In genomic region chr1:8985915-8986813, GRCh38 we compare ENCODE assay signal across 8 cellular contexts. TPM values are rescaled to one million over a fixed set of nuclear protein-coding genes. Genes with fewer than 3 reads are reported as not detected.
DNase-seq lines count a peak whose midpoint lies in the region; ATAC-seq and TF ChIP-seq lines count a peak whose summit lies in the region.

No MANE protein-coding gene starts in this region.

- H3K9me3 ChIP-seq in Peyer's patch (no peaks in the 10 kb centered on the region), esophagus muscularis mucosa (no peaks in the 10 kb centered on the region)

- no peaks in the 10 kb centered on the region for H3K27me3 ChIP-seq in Peyer's patch
- H3K27me3 ChIP-seq in esophagus muscularis mucosa, result no peaks in the 10 kb centered on the region

- H3K4me1 ChIP-seq in Peyer's patch, result peaks cover 0 to 5% (median 2%) of the 10 kb centered on the region in 4 donors
- peaks cover 13 to 31% (median 26%) of the 10 kb centered on the region in 4 donors for H3K4me1 ChIP-seq in esophagus muscularis mucosa

- DNase-seq in EH (ENCODE audit: low read depth) (peak; percentile 99), Peyer's patch (peak in 2 of 3 donors; percentile 64 to 67), esophagus muscularis mucosa (ENCODE audit: extremely low spot score) (no peak), occipital lobe (lab: John Stamatoyannopoulos, UW) (peak; percentile 80), NCI-H524 (lab: John Stamatoyannopoulos, UW) (no peak), Kasumi-1 (lab: John Stamatoyannopoulos, UW) (no peak)
- DNase-seq in stimulated activated CD4-positive, alpha-beta T cell treated with anti-CD3 and anti-CD28 coated beads, Interleukin-4, amount 100 ng/mL, for 1 hour, result no peak

- intact Hi-C loops in esophagus muscularis mucosa (cut with DNase I), result loop anchor here (5.0 kb wide), 1 partner anchor 124 kb away; no protein-coding TSS in a partner anchor

- H3K36me3 ChIP-seq in Peyer's patch, result no peaks in the 10 kb centered on the region
- H3K36me3 ChIP-seq in esophagus muscularis mucosa, result no peaks in the 10 kb centered on the region

- H3K27ac ChIP-seq in Peyer's patch (peak overlapping the region in 1 of 4 donors; percentile 0), esophagus muscularis mucosa (replicated peaks in 1 of 4) (peak overlapping the region; percentile 49 to 77 (median 70))

- TF ChIP-seq CTCF in Peyer's patch (IDR thresholded peaks at IDR 0.05) (no peak), esophagus muscularis mucosa (IDR thresholded peaks at IDR 0.05) (peak in 1 of 3 experiments; percentile 5)

- WGBS in esophagus muscularis mucosa, result 73% methylated on average over 12 of the region's 14 CpGs

- TF ChIP-seq EP300 in esophagus muscularis mucosa (IDR thresholded peaks at IDR 0.05), result no peak

- H3K4me3 ChIP-seq in Peyer's patch (no peak overlapping the region), esophagus muscularis mucosa (no peak overlapping the region)

- ATAC-seq in activated CD4-positive, CD25-positive, alpha-beta regulatory T cell treated with anti-CD3 and anti-CD28 coated beads, Interleukin-2, amount 50 U/mL, for 24 hours, result no peak

- no peak for TF ChIP-seq POLR2A in Peyer's patch (IDR thresholded peaks at IDR 0.05)
- TF ChIP-seq POLR2A in esophagus muscularis mucosa (IDR thresholded peaks at IDR 0.05; ENCODE audit: low read depth), result no peak

RNA-seq across cellular contexts. Expression of gene SLC2A7, which starts 40.1 kb away (rescaled TPM):
- total RNA-seq in Peyer's patch (1 to 10 TPM in 1 of 4 donors, not detected in 3; 3.3 TPM), esophagus muscularis mucosa (not detected), occipital lobe (not detected)

RNA-seq across cellular contexts. Expression of gene CA6, which starts 40.5 kb away (rescaled TPM):
- total RNA-seq in Peyer's patch (not detected), esophagus muscularis mucosa (not detected), occipital lobe (not detected)

Comparison
In these comparisons a context has a peak if more than half of its experiments do, and no peak if none do; other contexts are left out.
1. DNase-seq: peak in EH (single experiment), Peyer's patch (2 of 3) and occipital lobe (single experiment); none in esophagus muscularis mucosa (single experiment), stimulated activated CD4-positive, alpha-beta T cell treated with anti-CD3 and anti-CD28 coated beads, Interleukin-4, amount 100 ng/mL, for 1 hour (single experiment), NCI-H524 (0 of 2) and Kasumi-1 (0 of 2).